In the genomic region with DNA sequence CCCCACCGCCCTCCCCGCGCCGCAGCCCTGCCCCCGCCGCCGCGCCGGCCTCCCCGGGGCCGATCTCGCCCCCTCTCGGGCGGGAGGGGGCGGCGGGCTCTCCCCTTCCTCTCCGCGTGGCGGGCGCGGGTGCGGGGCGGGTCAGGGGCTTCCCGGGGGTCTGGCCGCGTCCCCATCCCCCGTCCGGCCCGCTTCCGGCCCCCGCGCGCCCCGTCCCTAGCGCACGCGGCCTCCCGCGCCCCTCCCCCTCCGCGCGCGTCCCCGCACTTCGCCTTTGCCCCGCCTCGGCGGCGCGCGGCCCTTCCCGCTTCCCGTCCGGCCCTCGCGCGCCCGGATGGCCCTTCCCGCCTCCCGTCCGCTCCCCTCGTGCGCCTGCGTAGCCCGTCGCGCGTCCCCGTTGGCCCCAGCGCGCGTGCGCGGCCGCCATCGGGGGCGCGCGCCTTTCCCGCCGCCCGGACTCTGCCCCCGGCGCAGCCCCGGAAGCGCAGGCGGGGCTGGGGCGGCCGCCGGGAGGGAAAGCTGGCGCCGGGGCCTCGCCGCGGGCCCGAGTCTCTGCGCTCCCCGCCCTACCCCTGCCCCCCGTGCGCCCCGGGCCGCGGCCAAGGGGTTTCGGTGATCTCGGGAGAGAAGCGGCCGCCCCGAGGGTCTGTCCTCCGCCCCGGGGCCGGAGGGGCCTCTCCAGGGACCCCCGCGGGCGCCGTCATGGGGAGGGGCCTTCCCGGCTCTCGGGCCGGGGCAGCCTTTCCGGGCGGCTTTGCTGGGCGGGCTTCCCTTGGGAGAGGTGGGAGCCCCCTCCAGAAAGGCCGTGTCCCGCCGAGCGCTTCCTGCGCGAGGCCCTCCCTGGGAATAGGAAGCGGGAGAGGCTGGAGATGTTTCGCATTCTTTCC, we compare ENCODE assay signal across 1 cellular context.
TF ChIP-seq lines count a peak whose summit lies in the region.

No MANE protein-coding gene starts in this region.

TF ChIP-seq in HepG2, 621 proteins besides CTCF, POLR2A, EP300 and RAD21 (continued from another document and continues in another):
- TF ChIP-seq, protein P1, sequence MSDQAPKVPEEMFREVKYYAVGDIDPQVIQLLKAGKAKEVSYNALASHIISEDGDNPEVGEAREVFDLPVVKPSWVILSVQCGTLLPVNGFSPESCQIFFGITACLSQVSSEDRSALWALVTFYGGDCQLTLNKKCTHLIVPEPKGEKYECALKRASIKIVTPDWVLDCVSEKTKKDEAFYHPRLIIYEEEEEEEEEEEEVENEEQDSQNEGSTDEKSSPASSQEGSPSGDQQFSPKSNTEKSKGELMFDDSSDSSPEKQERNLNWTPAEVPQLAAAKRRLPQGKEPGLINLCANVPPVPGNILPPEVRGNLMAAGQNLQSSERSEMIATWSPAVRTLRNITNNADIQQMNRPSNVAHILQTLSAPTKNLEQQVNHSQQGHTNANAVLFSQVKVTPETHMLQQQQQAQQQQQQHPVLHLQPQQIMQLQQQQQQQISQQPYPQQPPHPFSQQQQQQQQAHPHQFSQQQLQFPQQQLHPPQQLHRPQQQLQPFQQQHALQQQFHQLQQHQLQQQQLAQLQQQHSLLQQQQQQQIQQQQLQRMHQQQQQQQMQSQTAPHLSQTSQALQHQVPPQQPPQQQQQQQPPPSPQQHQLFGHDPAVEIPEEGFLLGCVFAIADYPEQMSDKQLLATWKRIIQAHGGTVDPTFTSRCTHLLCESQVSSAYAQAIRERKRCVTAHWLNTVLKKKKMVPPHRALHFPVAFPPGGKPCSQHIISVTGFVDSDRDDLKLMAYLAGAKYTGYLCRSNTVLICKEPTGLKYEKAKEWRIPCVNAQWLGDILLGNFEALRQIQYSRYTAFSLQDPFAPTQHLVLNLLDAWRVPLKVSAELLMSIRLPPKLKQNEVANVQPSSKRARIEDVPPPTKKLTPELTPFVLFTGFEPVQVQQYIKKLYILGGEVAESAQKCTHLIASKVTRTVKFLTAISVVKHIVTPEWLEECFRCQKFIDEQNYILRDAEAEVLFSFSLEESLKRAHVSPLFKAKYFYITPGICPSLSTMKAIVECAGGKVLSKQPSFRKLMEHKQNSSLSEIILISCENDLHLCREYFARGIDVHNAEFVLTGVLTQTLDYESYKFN (CRISPR knock-in tag; conservative IDR thresholded peaks at IDR 0.05), result no peak
- no peak for TF ChIP-seq ZNF761 (CRISPR knock-in tag; conservative IDR thresholded peaks at IDR 0.05)
- no peak for TF ChIP-seq ZNF724P (CRISPR knock-in tag; IDR thresholded peaks at IDR 0.05; ENCODE audit: borderline replicate concordance)
- TF ChIP-seq, protein P2, sequence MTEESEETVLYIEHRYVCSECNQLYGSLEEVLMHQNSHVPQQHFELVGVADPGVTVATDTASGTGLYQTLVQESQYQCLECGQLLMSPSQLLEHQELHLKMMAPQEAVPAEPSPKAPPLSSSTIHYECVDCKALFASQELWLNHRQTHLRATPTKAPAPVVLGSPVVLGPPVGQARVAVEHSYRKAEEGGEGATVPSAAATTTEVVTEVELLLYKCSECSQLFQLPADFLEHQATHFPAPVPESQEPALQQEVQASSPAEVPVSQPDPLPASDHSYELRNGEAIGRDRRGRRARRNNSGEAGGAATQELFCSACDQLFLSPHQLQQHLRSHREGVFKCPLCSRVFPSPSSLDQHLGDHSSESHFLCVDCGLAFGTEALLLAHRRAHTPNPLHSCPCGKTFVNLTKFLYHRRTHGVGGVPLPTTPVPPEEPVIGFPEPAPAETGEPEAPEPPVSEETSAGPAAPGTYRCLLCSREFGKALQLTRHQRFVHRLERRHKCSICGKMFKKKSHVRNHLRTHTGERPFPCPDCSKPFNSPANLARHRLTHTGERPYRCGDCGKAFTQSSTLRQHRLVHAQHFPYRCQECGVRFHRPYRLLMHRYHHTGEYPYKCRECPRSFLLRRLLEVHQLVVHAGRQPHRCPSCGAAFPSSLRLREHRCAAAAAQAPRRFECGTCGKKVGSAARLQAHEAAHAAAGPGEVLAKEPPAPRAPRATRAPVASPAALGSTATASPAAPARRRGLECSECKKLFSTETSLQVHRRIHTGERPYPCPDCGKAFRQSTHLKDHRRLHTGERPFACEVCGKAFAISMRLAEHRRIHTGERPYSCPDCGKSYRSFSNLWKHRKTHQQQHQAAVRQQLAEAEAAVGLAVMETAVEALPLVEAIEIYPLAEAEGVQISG (CRISPR knock-in tag; IDR thresholded peaks at IDR 0.05), result no peak; the same call in 1 of the 2 replicates
- no peak for TF ChIP-seq SAFB2 (CRISPR knock-in tag; IDR thresholded peaks at IDR 0.05; ENCODE audit: borderline replicate concordance, low read depth)
- TF ChIP-seq TBX2 (CRISPR knock-in tag; IDR thresholded peaks at IDR 0.05; ENCODE audit: borderline replicate concordance), result 0 out of 2 replicates have a peak, but pooled peaks have one; percentile 2
- TF ChIP-seq ZC3H13 (CRISPR knock-in tag; IDR thresholded peaks at IDR 0.05), result no peak
- TF ChIP-seq, protein P3, sequence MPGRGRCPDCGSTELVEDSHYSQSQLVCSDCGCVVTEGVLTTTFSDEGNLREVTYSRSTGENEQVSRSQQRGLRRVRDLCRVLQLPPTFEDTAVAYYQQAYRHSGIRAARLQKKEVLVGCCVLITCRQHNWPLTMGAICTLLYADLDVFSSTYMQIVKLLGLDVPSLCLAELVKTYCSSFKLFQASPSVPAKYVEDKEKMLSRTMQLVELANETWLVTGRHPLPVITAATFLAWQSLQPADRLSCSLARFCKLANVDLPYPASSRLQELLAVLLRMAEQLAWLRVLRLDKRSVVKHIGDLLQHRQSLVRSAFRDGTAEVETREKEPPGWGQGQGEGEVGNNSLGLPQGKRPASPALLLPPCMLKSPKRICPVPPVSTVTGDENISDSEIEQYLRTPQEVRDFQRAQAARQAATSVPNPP (CRISPR knock-in tag; IDR thresholded peaks at IDR 0.05), result no peak
- TF ChIP-seq MED13 (CRISPR knock-in tag; IDR thresholded peaks at IDR 0.05), result no peak; the same call in 1 of the 2 replicates
- TF ChIP-seq, protein P4, sequence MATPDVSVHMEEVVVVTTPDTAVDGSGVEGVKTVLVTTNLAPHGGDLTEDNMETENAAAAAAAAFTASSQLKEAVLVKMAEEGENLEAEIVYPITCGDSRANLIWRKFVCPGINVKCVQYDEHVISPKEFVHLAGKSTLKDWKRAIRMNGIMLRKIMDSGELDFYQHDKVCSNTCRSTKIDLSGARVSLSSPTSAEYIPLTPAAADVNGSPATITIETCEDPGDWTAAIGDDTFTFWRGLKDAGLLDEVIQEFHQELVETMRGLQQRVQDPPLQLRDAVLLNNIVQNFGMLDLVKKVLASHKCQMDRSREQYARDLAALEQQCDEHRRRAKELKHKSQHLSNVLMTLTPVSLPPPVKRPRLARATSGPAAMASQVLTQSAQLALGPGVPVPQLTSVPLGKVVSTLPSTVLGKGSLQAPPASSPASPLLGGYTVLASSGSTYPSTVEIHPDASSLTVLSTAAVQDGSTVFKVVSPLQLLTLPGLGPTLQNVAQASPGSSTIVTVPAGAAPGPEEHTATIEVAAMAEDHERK (CRISPR knock-in tag; IDR thresholded peaks at IDR 0.05; ENCODE audit: low read depth), result no peak
- TF ChIP-seq EZH2 (conservative IDR thresholded peaks at IDR 0.05; ENCODE audit: low read depth, low read length), result no peak
- TF ChIP-seq HNF4G (IDR thresholded peaks at IDR 0.05; ENCODE audit: borderline replicate concordance, low read depth, low read length), result peak; percentile 70; the same call in 1 of the 2 replicates
- TF ChIP-seq HNF4G (CRISPR knock-in tag; IDR thresholded peaks at IDR 0.05; ENCODE audit: borderline replicate concordance, low read depth), result 0 out of 2 replicates have a peak, but pooled peaks have one; percentile 50
- no peak for TF ChIP-seq ZFP1 (CRISPR knock-in tag; IDR thresholded peaks at IDR 0.05)
- TF ChIP-seq, protein P5, sequence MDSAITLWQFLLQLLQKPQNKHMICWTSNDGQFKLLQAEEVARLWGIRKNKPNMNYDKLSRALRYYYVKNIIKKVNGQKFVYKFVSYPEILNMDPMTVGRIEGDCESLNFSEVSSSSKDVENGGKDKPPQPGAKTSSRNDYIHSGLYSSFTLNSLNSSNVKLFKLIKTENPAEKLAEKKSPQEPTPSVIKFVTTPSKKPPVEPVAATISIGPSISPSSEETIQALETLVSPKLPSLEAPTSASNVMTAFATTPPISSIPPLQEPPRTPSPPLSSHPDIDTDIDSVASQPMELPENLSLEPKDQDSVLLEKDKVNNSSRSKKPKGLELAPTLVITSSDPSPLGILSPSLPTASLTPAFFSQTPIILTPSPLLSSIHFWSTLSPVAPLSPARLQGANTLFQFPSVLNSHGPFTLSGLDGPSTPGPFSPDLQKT (CRISPR knock-in tag; IDR thresholded peaks at IDR 0.05; ENCODE audit: borderline replicate concordance), result no peak
- TF ChIP-seq, protein P6, sequence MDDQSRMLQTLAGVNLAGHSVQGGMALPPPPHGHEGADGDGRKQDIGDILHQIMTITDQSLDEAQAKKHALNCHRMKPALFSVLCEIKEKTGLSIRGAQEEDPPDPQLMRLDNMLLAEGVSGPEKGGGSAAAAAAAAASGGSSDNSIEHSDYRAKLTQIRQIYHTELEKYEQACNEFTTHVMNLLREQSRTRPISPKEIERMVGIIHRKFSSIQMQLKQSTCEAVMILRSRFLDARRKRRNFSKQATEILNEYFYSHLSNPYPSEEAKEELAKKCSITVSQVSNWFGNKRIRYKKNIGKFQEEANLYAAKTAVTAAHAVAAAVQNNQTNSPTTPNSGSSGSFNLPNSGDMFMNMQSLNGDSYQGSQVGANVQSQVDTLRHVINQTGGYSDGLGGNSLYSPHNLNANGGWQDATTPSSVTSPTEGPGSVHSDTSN (CRISPR knock-in tag; IDR thresholded peaks at IDR 0.05; ENCODE audit: borderline replicate concordance), result no peak
- TF ChIP-seq PRMT3 (CRISPR knock-in tag; IDR thresholded peaks at IDR 0.05; ENCODE audit: borderline replicate concordance, low read depth), result no peak
- TF ChIP-seq SMARCE1 (IDR thresholded peaks at IDR 0.05; ENCODE audit: borderline replicate concordance), result no peak
- TF ChIP-seq GATAD1 (CRISPR knock-in tag; IDR thresholded peaks at IDR 0.05), result 0 out of 2 replicates have a peak, but pooled peaks have one; percentile 24
- no peak for TF ChIP-seq CC2D1A (CRISPR knock-in tag; IDR thresholded peaks at IDR 0.05)
- no peak for TF ChIP-seq DNMT1 (CRISPR knock-in tag; IDR thresholded peaks at IDR 0.05)
- no peak for TF ChIP-seq ZNF234 (CRISPR knock-in tag; conservative IDR thresholded peaks at IDR 0.05)
- no peak for TF ChIP-seq ZNF496 (CRISPR knock-in tag; IDR thresholded peaks at IDR 0.05; ENCODE audit: insufficient replicate concordance)
- TF ChIP-seq MXI1 (IDR thresholded peaks at IDR 0.05; ENCODE audit: borderline replicate concordance, low read depth, low read length), result peak; percentile 47; the same call in 1 of the 3 replicates
- no peak for TF ChIP-seq ZNF850 (CRISPR knock-in tag; conservative IDR thresholded peaks at IDR 0.05)
- TF ChIP-seq TCF12 (IDR thresholded peaks at IDR 0.05), result no peak
- TF ChIP-seq TCF12 (CRISPR knock-in tag; IDR thresholded peaks at IDR 0.05), result no peak
- TF ChIP-seq ZSCAN21 (CRISPR knock-in tag; IDR thresholded peaks at IDR 0.05; ENCODE audit: borderline replicate concordance), result peak; percentile 24; the same call in 1 of the 2 replicates
- TF ChIP-seq KLF11 (CRISPR knock-in tag; IDR thresholded peaks at IDR 0.05), result no peak
- no peak for TF ChIP-seq ZNF569 (CRISPR knock-in tag; IDR thresholded peaks at IDR 0.05; ENCODE audit: borderline replicate concordance)
- no peak for TF ChIP-seq SMAD1 (CRISPR knock-in tag; IDR thresholded peaks at IDR 0.05; ENCODE audit: borderline replicate concordance, low read depth)
- TF ChIP-seq CENPT (CRISPR knock-in tag; IDR thresholded peaks at IDR 0.05; ENCODE audit: low read depth), result no peak
- TF ChIP-seq POLR2G (IDR thresholded peaks at IDR 0.05; ENCODE audit: low read depth, low read length), result peak; percentile 22; the same call in 1 of the 2 replicates
- no peak for TF ChIP-seq MIER3 (CRISPR knock-in tag; IDR thresholded peaks at IDR 0.05; ENCODE audit: borderline replicate concordance)
- no peak for TF ChIP-seq ZNF282 (IDR thresholded peaks at IDR 0.05; ENCODE audit: partially characterized antibody)
- no peak for TF ChIP-seq TOE1 (CRISPR knock-in tag; IDR thresholded peaks at IDR 0.05)
- no peak for TF ChIP-seq REPIN1 (CRISPR knock-in tag; IDR thresholded peaks at IDR 0.05; ENCODE audit: borderline replicate concordance, low read depth)
- TF ChIP-seq, protein P7, sequence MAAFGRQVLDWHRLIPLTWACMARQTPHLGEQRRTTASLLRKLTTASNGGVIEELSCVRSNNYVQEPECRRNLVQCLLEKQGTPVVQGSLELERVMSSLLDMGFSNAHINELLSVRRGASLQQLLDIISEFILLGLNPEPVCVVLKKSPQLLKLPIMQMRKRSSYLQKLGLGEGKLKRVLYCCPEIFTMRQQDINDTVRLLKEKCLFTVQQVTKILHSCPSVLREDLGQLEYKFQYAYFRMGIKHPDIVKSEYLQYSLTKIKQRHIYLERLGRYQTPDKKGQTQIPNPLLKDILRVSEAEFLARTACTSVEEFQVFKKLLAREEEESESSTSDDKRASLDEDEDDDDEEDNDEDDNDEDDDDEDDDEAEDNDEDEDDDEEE (CRISPR knock-in tag; IDR thresholded peaks at IDR 0.05), result no peak
- TF ChIP-seq, protein P8, sequence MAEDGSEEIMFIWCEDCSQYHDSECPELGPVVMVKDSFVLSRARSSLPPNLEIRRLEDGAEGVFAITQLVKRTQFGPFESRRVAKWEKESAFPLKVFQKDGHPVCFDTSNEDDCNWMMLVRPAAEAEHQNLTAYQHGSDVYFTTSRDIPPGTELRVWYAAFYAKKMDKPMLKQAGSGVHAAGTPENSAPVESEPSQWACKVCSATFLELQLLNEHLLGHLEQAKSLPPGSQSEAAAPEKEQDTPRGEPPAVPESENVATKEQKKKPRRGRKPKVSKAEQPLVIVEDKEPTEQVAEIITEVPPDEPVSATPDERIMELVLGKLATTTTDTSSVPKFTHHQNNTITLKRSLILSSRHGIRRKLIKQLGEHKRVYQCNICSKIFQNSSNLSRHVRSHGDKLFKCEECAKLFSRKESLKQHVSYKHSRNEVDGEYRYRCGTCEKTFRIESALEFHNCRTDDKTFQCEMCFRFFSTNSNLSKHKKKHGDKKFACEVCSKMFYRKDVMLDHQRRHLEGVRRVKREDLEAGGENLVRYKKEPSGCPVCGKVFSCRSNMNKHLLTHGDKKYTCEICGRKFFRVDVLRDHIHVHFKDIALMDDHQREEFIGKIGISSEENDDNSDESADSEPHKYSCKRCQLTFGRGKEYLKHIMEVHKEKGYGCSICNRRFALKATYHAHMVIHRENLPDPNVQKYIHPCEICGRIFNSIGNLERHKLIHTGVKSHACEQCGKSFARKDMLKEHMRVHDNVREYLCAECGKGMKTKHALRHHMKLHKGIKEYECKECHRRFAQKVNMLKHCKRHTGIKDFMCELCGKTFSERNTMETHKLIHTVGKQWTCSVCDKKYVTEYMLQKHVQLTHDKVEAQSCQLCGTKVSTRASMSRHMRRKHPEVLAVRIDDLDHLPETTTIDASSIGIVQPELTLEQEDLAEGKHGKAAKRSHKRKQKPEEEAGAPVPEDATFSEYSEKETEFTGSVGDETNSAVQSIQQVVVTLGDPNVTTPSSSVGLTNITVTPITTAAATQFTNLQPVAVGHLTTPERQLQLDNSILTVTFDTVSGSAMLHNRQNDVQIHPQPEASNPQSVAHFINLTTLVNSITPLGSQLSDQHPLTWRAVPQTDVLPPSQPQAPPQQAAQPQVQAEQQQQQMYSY (CRISPR knock-in tag; IDR thresholded peaks at IDR 0.05), result 0 out of 2 replicates have a peak, but pooled peaks have one; percentile 37
- TF ChIP-seq HOXA9 (CRISPR knock-in tag; IDR thresholded peaks at IDR 0.05; ENCODE audit: borderline replicate concordance), result 0 out of 2 replicates have a peak, but pooled peaks have one; percentile 54
- TF ChIP-seq TSC22D2 (CRISPR knock-in tag; IDR thresholded peaks at IDR 0.05; ENCODE audit: borderline replicate concordance), result no peak
- TF ChIP-seq SNAI1 (CRISPR knock-in tag; IDR thresholded peaks at IDR 0.05; ENCODE audit: borderline replicate concordance), result no peak
- no peak for TF ChIP-seq ARNTL (CRISPR knock-in tag; IDR thresholded peaks at IDR 0.05)
- no peak for TF ChIP-seq ZNF136 (CRISPR knock-in tag; IDR thresholded peaks at IDR 0.05; ENCODE audit: low read depth)
- no peak for TF ChIP-seq ZNF124 (CRISPR knock-in tag; IDR thresholded peaks at IDR 0.05)
